Comparison of ENCODE assay signal across 8 cellular contexts in genomic region chr19:52191374-52191773, GRCh38. TPM values are rescaled to one million over a fixed set of nuclear protein-coding genes. Genes with fewer than 3 reads are reported as not detected.
A peak's percentile ranks its signal among the peaks of the same experiment; 100 is the strongest.
DNase-seq lines count a peak whose midpoint lies in the region; ATAC-seq and TF ChIP-seq lines count a peak whose summit lies in the region.

No MANE protein-coding gene starts in this region.

- H3K4me1 ChIP-seq in A673 (ENCODE audit: insufficient read depth, low read length, poor library complexity, severe bottlenecking) (peaks cover 8% of the 10 kb centered on the region), IMR-90 (ENCODE audit: control insufficient read depth, insufficient read depth, low read length) (peaks cover 16% of the 10 kb centered on the region), mucosa of rectum (ENCODE audit: control insufficient read depth in 2 of 2, insufficient read depth in 2 of 2, low read length in 2 of 2) (peaks cover 26 to 31% of the 10 kb centered on the region in 2 donors)

- H4K20me1 ChIP-seq in IMR-90 (ENCODE audit: insufficient read depth, low read length), result peaks cover 33% of the 10 kb centered on the region

- BruUV-seq in A673 (replicated peaks; lab: Mats Ljungman, UMichigan), result TSS peak; percentile 44
- BruUV-seq in IMR-90 (replicated peaks; lab: Mats Ljungman, UMichigan), result TSS peak; percentile 49

- POLR2A ChIA-PET in A673 (lab: Charles Lee; ENCODE audit: low non-redundant PET), result no interaction called here
- POLR2A ChIA-PET in IMR-90 (lab: Charles Lee; ENCODE audit: unreplicated experiment), result no interaction called here

- no peak for TF ChIP-seq POLR2A in IMR-90 (IDR thresholded peaks at IDR 0.05; ENCODE audit: low read depth, low read length)

- H3K4me3 ChIP-seq in A673 (ENCODE audit: low read depth, low read length, poor library complexity, severe bottlenecking), result peak overlapping the region; percentile 68
- H3K4me3 ChIP-seq in IMR-90 (ENCODE audit: insufficient read depth, low read depth, low read length), result peak overlapping the region; percentile 80
- H3K4me3 ChIP-seq in cardiac fibroblast (replicated peaks in 1 of 2; ENCODE audit: low read depth in 2 of 2, low read length in 2 of 2), result peak overlapping the region; percentile 84 to 94
- peak overlapping the region; percentile 83 to 98 for H3K4me3 ChIP-seq in mucosa of rectum (ENCODE audit: low read length in 2 of 2)

- peak overlapping the region; percentile 97 for H3K4me2 ChIP-seq in IMR-90 (ENCODE audit: low read depth, low read length)

- in situ Hi-C loops in IMR-90 (cut with MboI; ENCODE audit: low sequenced_read_pairs), result no loop called here

- no peak overlapping the region for H2BK20ac ChIP-seq in IMR-90 (ENCODE audit: low read depth, low read length)

- peak overlapping the region; percentile 95; the same call in 1 of the 2 replicates for H2AK5ac ChIP-seq in IMR-90 (ENCODE audit: low read depth, low read length)

- no peak for TF ChIP-seq RAD21 in IMR-90 (IDR thresholded peaks at IDR 0.05; ENCODE audit: low read length)

- peak overlapping the region; percentile 16; the same call in 1 of the 2 replicates for H3K56ac ChIP-seq in IMR-90 (ENCODE audit: extremely low read depth, insufficient read depth, low read length)

- H4K8ac ChIP-seq in IMR-90 (ENCODE audit: low read depth in 2 of 2, low read length in 2 of 2), result peak overlapping the region; percentile 76 to 77

- H2BK15ac ChIP-seq in IMR-90 (ENCODE audit: low read depth, low read length), result peak overlapping the region; percentile 11; the same call in 1 of the 3 replicates

- H3K9me1 ChIP-seq in IMR-90 (ENCODE audit: insufficient read depth, low read length), result 0 out of 2 replicates have a peak, but pooled peaks cover 4% of the 10 kb centered on the region

- H4K5ac ChIP-seq in IMR-90 (ENCODE audit: low read depth, low read length), result no peak overlapping the region; the same call in 1 of the 2 replicates

- H3K27ac ChIP-seq in A673 (ENCODE audit: low read depth, low read length, poor library complexity, severe bottlenecking), result peak overlapping the region; percentile 97
- no peak overlapping the region for H3K27ac ChIP-seq in IMR-90 (ENCODE audit: insufficient read depth, low read length)
- H3K27ac ChIP-seq in mucosa of rectum (ENCODE audit: low read depth in 2 of 2, low read length in 2 of 2), result peak overlapping the region; percentile 99 to 100

- peak overlapping the region; percentile 98 for H2BK5ac ChIP-seq in IMR-90 (ENCODE audit: low read depth, low read length, poor library complexity, severe bottlenecking)

- ATAC-seq in IMR-90 (ENCODE audit: low read depth) (no peak), GM18519 (IDR thresholded peaks at IDR 0.05; ENCODE audit: low FRiP score, unreplicated experiment) (no peak)

- peaks cover 7 to 48% of the 10 kb centered on the region in 2 experiments for H3K79me1 ChIP-seq in IMR-90 (ENCODE audit: low read depth in 1 of 2, low read length in 2 of 2)

- dilution Hi-C loops in IMR-90 (cut with HindIII; ENCODE audit: low sequenced_read_pairs, unreplicated experiment), result no loop called here

- H3K9ac ChIP-seq in IMR-90 (ENCODE audit: low read depth, low read length) (peak overlapping the region; percentile 97; the same call in 1 of the 2 replicates), mucosa of rectum (ENCODE audit: low read depth in 1 of 2, low read length in 2 of 2) (peak overlapping the region; percentile 96 to 98)

- no peaks in the 10 kb centered on the region for H3K27me3 ChIP-seq in A673 (replicated peaks; ENCODE audit: insufficient read depth, low read depth, low read length, poor library complexity)
- H3K27me3 ChIP-seq in IMR-90 (ENCODE audit: control insufficient read depth, insufficient read depth, low read length), result no peaks in the 10 kb centered on the region
- no peaks in the 10 kb centered on the region for H3K27me3 ChIP-seq in mucosa of rectum (ENCODE audit: control insufficient read depth in 2 of 2, insufficient read depth in 2 of 2, low read length in 2 of 2)

- intact Hi-C loops in A673 (cut with micrococcal nuclease; ENCODE audit: unreplicated experiment) (no loop called here), IMR-90 (cut with micrococcal nuclease) (no loop called here)

- TF ChIP-seq CTCF in A673 (conservative IDR thresholded peaks at IDR 0.05; ENCODE audit: low read depth, low read length) (no peak), IMR-90 (conservative IDR thresholded peaks at IDR 0.05; ENCODE audit: low read depth, low read length) (no peak), cardiac fibroblast (IDR thresholded peaks at IDR 0.05; ENCODE audit: low read depth, low read length) (no peak)

- DNase-seq in A673 (ENCODE audit: low spot score) (no peak), IMR-90 (no peak), cardiac fibroblast (ENCODE audit: low read depth in 2 of 2) (no peak), activated gamma-delta T cell treated with Interleukin-2 at 50 U/mL for 16 hours (no peak), GM19238 (ENCODE audit: insufficient read length, low spot score) (no peak), DMS114 treated with DMSO at 0.1 percent for 48 hours (lab: John Stamatoyannopoulos, UW; ENCODE audit: unreplicated experiment) (no peak)

- peak overlapping the region; percentile 96; the same call in 1 of the 2 replicates for H3K4ac ChIP-seq in IMR-90 (ENCODE audit: low read depth, low read length)

- no peak overlapping the region for H2BK120ac ChIP-seq in IMR-90 (ENCODE audit: low read depth, low read length)

- no peak overlapping the region for H2AFZ ChIP-seq in IMR-90 (replicated peaks; ENCODE audit: low read length, poor library complexity)

- CTCF ChIA-PET in A673 (lab: Charles Lee), result no interaction called here
- CTCF ChIA-PET in IMR-90 (lab: Yijun Ruan, JAX), result no interaction called here

- H4K91ac ChIP-seq in IMR-90 (ENCODE audit: insufficient read depth, low read depth, low read length), result no peak overlapping the region

- H3K36me3 ChIP-seq in A673 (ENCODE audit: insufficient read depth, low read length, poor library complexity, severe bottlenecking), result peaks cover 33% of the 10 kb centered on the region
- peaks cover 26% of the 10 kb centered on the region for H3K36me3 ChIP-seq in IMR-90 (ENCODE audit: control insufficient read depth, insufficient read depth, low read length)
- H3K36me3 ChIP-seq in mucosa of rectum (ENCODE audit: control insufficient read depth in 2 of 2, insufficient read depth in 2 of 2, low read length in 2 of 2), result peaks cover 23 to 25% of the 10 kb centered on the region in 2 donors

- H3K18ac ChIP-seq in IMR-90 (ENCODE audit: low read depth, low read length), result no peak overlapping the region

- H3K9me3 ChIP-seq in A673 (ENCODE audit: low read depth, low read length, poor library complexity, severe bottlenecking), result no peaks in the 10 kb centered on the region
- no peaks in the 10 kb centered on the region for H3K9me3 ChIP-seq in IMR-90 (ENCODE audit: control insufficient read depth, insufficient read depth, low read length)
- H3K9me3 ChIP-seq in mucosa of rectum (ENCODE audit: control insufficient read depth in 2 of 2, low read length in 2 of 2), result no peaks in the 10 kb centered on the region

- peak overlapping the region; percentile 97; the same call in 1 of the 2 replicates for H3K23ac ChIP-seq in IMR-90 (ENCODE audit: low read depth, low read length)

- WGBS in IMR-90 (ENCODE audit: extremely low coverage in 2 of 2, insufficient read length in 1 of 2), 2 experiments, result no CpG with 5 or more reads among the region's 5 CpGs

- H3K14ac ChIP-seq in IMR-90 (replicated peaks; ENCODE audit: low read depth, low read length), result peak overlapping the region; percentile 97

- peak overlapping the region; percentile 100 for H2AK9ac ChIP-seq in IMR-90 (replicated peaks; ENCODE audit: low read depth, low read length, poor library complexity)

TF ChIP-seq in IMR-90, 13 proteins besides CTCF, POLR2A, EP300 and RAD21 (continues in another document):
- TF ChIP-seq MXI1 (IDR thresholded peaks at IDR 0.05; ENCODE audit: borderline replicate concordance, low read depth, low read length) (no peak), USF2 (IDR thresholded peaks at IDR 0.05; ENCODE audit: low read depth, low read length) (no peak), FOS (IDR thresholded peaks at IDR 0.05; ENCODE audit: low read depth, low read length) (no peak), CEBPB (IDR thresholded peaks at IDR 0.05; ENCODE audit: low read depth, low read length) (no peak), BHLHE40 (IDR thresholded peaks at IDR 0.05; ENCODE audit: low read depth, low read length) (no peak), RFX5 (IDR thresholded peaks at IDR 0.05; ENCODE audit: low read depth, low read length) (no peak), NFE2L2 (IDR thresholded peaks at IDR 0.05; ENCODE audit: low read depth, low read length) (no peak), MAZ (IDR thresholded peaks at IDR 0.05; ENCODE audit: borderline replicate concordance, low read depth, low read length) (no peak)

RNA-seq across cellular contexts. Expression of gene PPP2R1A, which starts 1.5 kb away (rescaled TPM):
- total RNA-seq in A673 (2021), result 316 and 324 TPM in 2 replicates
- total RNA-seq in IMR-90 (2012; rRNA removed), result 137 and 173 TPM in 2 replicates
- polyA plus RNA-seq in IMR-90 (2012; rRNA removed), result 250 and 292 TPM in 2 replicates
- 251 and 446 TPM in 2 replicates for polyA plus RNA-seq in IMR-90 (2012; cell fraction: cytosol; rRNA removed)
- polyA plus RNA-seq in IMR-90 (2012; cell fraction: nucleus; rRNA removed; ENCODE audit: low replicate concordance), result 89.3 and 214 TPM in 2 replicates

RNA-seq across cellular contexts. Expression of gene ZNF836, which starts 20.0 kb away (rescaled TPM):
- total RNA-seq in A673 (2021), result 6.1 and 7.7 TPM in 2 replicates
- total RNA-seq in IMR-90 (2012; rRNA removed), result 4.1 and 5.0 TPM in 2 replicates
- polyA plus RNA-seq in IMR-90 (2012; rRNA removed), result 1.1 and 1.4 TPM in 2 replicates
- 0.76 and 1.3 TPM in 2 replicates for polyA plus RNA-seq in IMR-90 (2012; cell fraction: cytosol; rRNA removed)
- polyA plus RNA-seq in IMR-90 (2012; cell fraction: nucleus; rRNA removed; ENCODE audit: low replicate concordance), result 1.2 and 2.9 TPM in 2 replicates

RNA-seq across cellular contexts. Expression of gene ZNF616, which starts 51.6 kb away (rescaled TPM):
- total RNA-seq in A673 (2021) (15.7 and 17.1 TPM in 2 replicates), IMR-90 (2012; rRNA removed) (13.3 and 13.6 TPM in 2 replicates)
- polyA plus RNA-seq in IMR-90 (2012; rRNA removed), result 2.0 and 2.8 TPM in 2 replicates
- polyA plus RNA-seq in IMR-90 (2012; cell fraction: cytosol; rRNA removed), result 0.66 and 0.70 TPM in 2 replicates
- polyA plus RNA-seq in IMR-90 (2012; cell fraction: nucleus; rRNA removed; ENCODE audit: low replicate concordance), result 0.42 and 2.2 TPM in 2 replicates
